12 cellular contexts compared by ENCODE assay signal in genomic region chr6:162442675-162443074, GRCh38.
A peak's percentile ranks its signal among the peaks of the same experiment; 100 is the strongest.
DNase-seq lines count a peak whose midpoint lies in the region; ATAC-seq and TF ChIP-seq lines count a peak whose summit lies in the region.
"Had no signal": no experiment of that assay in that cellular context is flagged by ENCODE, and none has a peak within 500 bp of the region (broad histone marks: within the 10 kb centered on the region; RNA-seq: fewer than 3 reads in every experiment).

No MANE protein-coding gene starts in this region.

- no peaks in the 10 kb centered on the region for H3K27me3 ChIP-seq in endodermal cell (ENCODE audit: control insufficient read depth, insufficient read depth, low read length, poor library complexity, severe bottlenecking)

- no peak overlapping the region for H3K4me3 ChIP-seq in endodermal cell (ENCODE audit: low read length)
- no peak overlapping the region for H3K4me3 ChIP-seq in mucosa of descending colon

- 42 to 70% methylated on average over 2 to 6 of the region's 6 CpGs for WGBS in endodermal cell (ENCODE audit: insufficient coverage in 1 of 2, insufficient read length in 1 of 2), 2 experiments

- DNase-seq in ELF-1 (ENCODE audit: low read depth, low spot score) (peak; percentile 72), NCI-H524 (lab: John Stamatoyannopoulos, UW) (peak; percentile 85 to 89), endodermal cell (peak; percentile 83), mucosa of descending colon (peak in 1 of 3 donors; percentile 15), foreskin melanocyte (no peak)
- no peak for DNase-seq in activated CD8-positive, alpha-beta memory T cell treated with anti-CD3 and anti-CD28 coated beads, Interleukin-2, amount 50 U/mL, for 4 hours
- no peak for DNase-seq in activated CD4-positive, alpha-beta T cell treated with anti-CD3 and anti-CD28 coated beads for 36 hours
- DNase-seq: activated CD4-positive, alpha-beta T cell treated with anti-CD3 and anti-CD28 coated beads, Interleukin-2, amount 10 ng/mL, durations not matched to agents 24 days and 14 days; DND-41; MV-4-11 had no signal

- no peaks in the 10 kb centered on the region for H3K4me1 Mint-ChIP-seq in endodermal cell
- H3K4me1 Mint-ChIP-seq in activated CD4-positive, alpha-beta T cell treated with anti-CD3 and anti-CD28 coated beads for 36 hours: no peaks in the 10 kb centered on the region
- H3K4me1 Mint-ChIP-seq: activated CD4-positive, alpha-beta T cell treated with anti-CD3 and anti-CD28 coated beads, Interleukin-2, amount 10 ng/mL, durations not matched to agents 24 days and 14 days; memory B cell had no signal

- H3K36me3 Mint-ChIP-seq in endodermal cell (ENCODE audit: low read depth): no peaks in the 10 kb centered on the region
- H3K36me3 Mint-ChIP-seq in activated CD4-positive, alpha-beta T cell treated with anti-CD3 and anti-CD28 coated beads for 36 hours (ENCODE audit: low read depth): peaks cover 18% of the 10 kb centered on the region

- no peak overlapping the region for H3K4me3 Mint-ChIP-seq in endodermal cell
- no peak overlapping the region for H3K4me3 Mint-ChIP-seq in activated CD4-positive, alpha-beta T cell treated with anti-CD3 and anti-CD28 coated beads for 36 hours
- H3K4me3 Mint-ChIP-seq: activated CD4-positive, alpha-beta T cell treated with anti-CD3 and anti-CD28 coated beads, Interleukin-2, amount 10 ng/mL, durations not matched to agents 24 days and 14 days; memory B cell had no signal

- CTCF ChIA-PET in activated CD4-positive, alpha-beta T cell treated with anti-CD3 and anti-CD28 coated beads for 36 hours (lab: Charles Lee): no interaction called here

- no peak overlapping the region for H3K27ac Mint-ChIP-seq in endodermal cell
- no peak overlapping the region for H3K27ac Mint-ChIP-seq in activated CD4-positive, alpha-beta T cell treated with anti-CD3 and anti-CD28 coated beads for 36 hours
- H3K27ac Mint-ChIP-seq: activated CD4-positive, alpha-beta T cell treated with anti-CD3 and anti-CD28 coated beads, Interleukin-2, amount 10 ng/mL, durations not matched to agents 24 days and 14 days; memory B cell had no signal

- intact Hi-C loops in mucosa of descending colon (cut with DNase I, micrococcal nuclease): no loop called here
- intact Hi-C loops in activated CD4-positive, alpha-beta T cell treated with anti-CD3 and anti-CD28 coated beads for 36 hours (cut with DNase I, micrococcal nuclease): no loop called here

- H3K9me3 Mint-ChIP-seq in endodermal cell: peaks cover 12% of the 10 kb centered on the region
- H3K9me3 Mint-ChIP-seq in activated CD4-positive, alpha-beta T cell treated with anti-CD3 and anti-CD28 coated beads for 36 hours (ENCODE audit: low read depth): peaks cover 13% of the 10 kb centered on the region

- H3K9me3 ChIP-seq in endodermal cell (ENCODE audit: control insufficient read depth, low read length) (peaks cover 8% of the 10 kb centered on the region), mucosa of descending colon (no peaks in the 10 kb centered on the region)

- POLR2A ChIA-PET in activated CD4-positive, alpha-beta T cell treated with anti-CD3 and anti-CD28 coated beads for 36 hours (lab: Charles Lee): no interaction called here

- TF ChIP-seq CTCF in endodermal cell (conservative IDR thresholded peaks at IDR 0.05) (peak; percentile 92), mucosa of descending colon (IDR thresholded peaks at IDR 0.05) (no peak)

- ATAC-seq in mucosa of descending colon: peak; percentile 29
- ATAC-seq in activated CD4-positive, alpha-beta T cell treated with anti-CD3 and anti-CD28 coated beads for 36 hours: no peak
- ATAC-seq in HG02642 (IDR thresholded peaks at IDR 0.05; ENCODE audit: poor library complexity, unreplicated experiment): no peak

- H3K27me3 Mint-ChIP-seq in endodermal cell (ENCODE audit: insufficient read depth): no peaks in the 10 kb centered on the region
- H3K27me3 Mint-ChIP-seq in activated CD4-positive, alpha-beta T cell treated with anti-CD3 and anti-CD28 coated beads for 36 hours: no peaks in the 10 kb centered on the region
- H3K27me3 Mint-ChIP-seq: activated CD4-positive, alpha-beta T cell treated with anti-CD3 and anti-CD28 coated beads, Interleukin-2, amount 10 ng/mL, durations not matched to agents 24 days and 14 days; memory B cell had no signal

- no peaks in the 10 kb centered on the region for H3K36me3 ChIP-seq in endodermal cell (ENCODE audit: control insufficient read depth, insufficient read depth, low read length)
- H3K36me3 ChIP-seq in mucosa of descending colon (ENCODE audit: low read depth): no peaks in the 10 kb centered on the region

- no peak overlapping the region for H3K27ac ChIP-seq in endodermal cell (ENCODE audit: low read depth, low read length)

- H3K4me1 ChIP-seq in endodermal cell (ENCODE audit: control insufficient read depth, insufficient read depth, low read length) (no peaks in the 10 kb centered on the region), mucosa of descending colon (ENCODE audit: low read depth) (no peaks in the 10 kb centered on the region)

- H3K9ac ChIP-seq in endodermal cell (ENCODE audit: extremely low read depth, low read length, poor library complexity, severe bottlenecking): no peak overlapping the region

Comparison
In these comparisons a context has a peak if more than half of its experiments do, and no peak if none do; other contexts are left out.
1. DNase-seq: peak in ELF-1 (single experiment), NCI-H524 (2 of 2) and endodermal cell (single experiment); none in activated CD8-positive, alpha-beta memory T cell treated with anti-CD3 and anti-CD28 coated beads, Interleukin-2, amount 50 U/mL, for 4 hours (single experiment), foreskin melanocyte (single experiment) and activated CD4-positive, alpha-beta T cell treated with anti-CD3 and anti-CD28 coated beads for 36 hours (single experiment).